9 cellular contexts compared by ENCODE assay signal in genomic region chr15:76285241-76285825, GRCh38. TPM values are rescaled to one million over a fixed set of nuclear protein-coding genes. Genes with fewer than 3 reads are reported as not detected.
DNase-seq lines count a peak whose midpoint lies in the region; ATAC-seq and TF ChIP-seq lines count a peak whose summit lies in the region.
"Had no signal": no experiment of that assay in that cellular context is flagged by ENCODE, and none has a peak within 500 bp of the region (broad histone marks: within the 10 kb centered on the region; RNA-seq: fewer than 3 reads in every experiment).

No MANE protein-coding gene starts in this region.

- peak; percentile 48 for TF ChIP-seq CTCF in cardiac muscle cell (IDR thresholded peaks at IDR 0.05; ENCODE audit: low read depth, low read length)
- TF ChIP-seq CTCF in endodermal cell (conservative IDR thresholded peaks at IDR 0.05): peak; percentile 68
- peak; percentile 66 for TF ChIP-seq CTCF in type B pancreatic cell (conservative IDR thresholded peaks at IDR 0.05)

- DNase-seq in cardiac muscle cell (ENCODE audit: low read depth in 1 of 2, low spot score in 1 of 2): peak in 1 of 2 donors; percentile 11
- DNase-seq in left cardiac atrium: no peak
- peak; percentile 26 for DNase-seq in NCI-H460 (ENCODE audit: extremely low read depth, low read depth)
- DNase-seq in endodermal cell: no peak
- DNase-seq in type B pancreatic cell (ENCODE audit: extremely low spot score, unreplicated experiment): no peak
- no peak for DNase-seq in Ammon's horn (ENCODE audit: low spot score)

- H3K9me3 ChIP-seq in cardiac muscle cell (ENCODE audit: low read depth): no peaks in the 10 kb centered on the region
- no peaks in the 10 kb centered on the region for H3K9me3 ChIP-seq in endodermal cell (ENCODE audit: control insufficient read depth, low read length)

- no peak for ATAC-seq in left cardiac atrium
- no peak for ATAC-seq in GM18870 (IDR thresholded peaks at IDR 0.05; ENCODE audit: unreplicated experiment)
- no peak for ATAC-seq in stimulated activated memory B cell treated with anti-CD40 and anti-IgM and Interleukin-4, amounts not matched to agents 10 μg/mL and 1 μg/mL and 100 μg/mL, for 72 hours

- H3K9ac ChIP-seq in endodermal cell (ENCODE audit: extremely low read depth, low read length, poor library complexity, severe bottlenecking): no peak overlapping the region

- H3K27me3 ChIP-seq in cardiac muscle cell (no peaks in the 10 kb centered on the region), endodermal cell (ENCODE audit: control insufficient read depth, insufficient read depth, low read length, poor library complexity, severe bottlenecking) (no peaks in the 10 kb centered on the region)

- H3K27ac Mint-ChIP-seq in endodermal cell: no peak overlapping the region
- no peak overlapping the region for H3K27ac Mint-ChIP-seq in type B pancreatic cell
- H3K27ac Mint-ChIP-seq in stimulated activated memory B cell treated with anti-CD40 and anti-IgM and Interleukin-4, amounts not matched to agents 10 μg/mL and 1 μg/mL and 100 μg/mL, for 72 hours: no peak overlapping the region

- no peak overlapping the region for H3K4me3 ChIP-seq in cardiac muscle cell
- no peak overlapping the region for H3K4me3 ChIP-seq in endodermal cell (ENCODE audit: low read length)

- H3K4me1 Mint-ChIP-seq in endodermal cell (no peaks in the 10 kb centered on the region), type B pancreatic cell (ENCODE audit: unreplicated experiment) (no peaks in the 10 kb centered on the region)
- H3K4me1 Mint-ChIP-seq in stimulated activated memory B cell treated with anti-CD40 and anti-IgM and Interleukin-4, amounts not matched to agents 10 μg/mL and 1 μg/mL and 100 μg/mL, for 72 hours: peaks cover 11% of the 10 kb centered on the region

- no peak overlapping the region for H3K4me3 Mint-ChIP-seq in endodermal cell
- no peak overlapping the region for H3K4me3 Mint-ChIP-seq in type B pancreatic cell
- no peak overlapping the region for H3K4me3 Mint-ChIP-seq in stimulated activated memory B cell treated with anti-CD40 and anti-IgM and Interleukin-4, amounts not matched to agents 10 μg/mL and 1 μg/mL and 100 μg/mL, for 72 hours

- H3K36me3 Mint-ChIP-seq in endodermal cell (ENCODE audit: low read depth) (peaks cover 54% of the 10 kb centered on the region), type B pancreatic cell (peaks cover 31% of the 10 kb centered on the region)
- H3K36me3 Mint-ChIP-seq in stimulated activated memory B cell treated with anti-CD40 and anti-IgM and Interleukin-4, amounts not matched to agents 10 μg/mL and 1 μg/mL and 100 μg/mL, for 72 hours: peaks cover 43% of the 10 kb centered on the region

- intact Hi-C loops in left cardiac atrium (cut with DNase I): no loop called here

- 84 to 100% methylated on average over 1 of the region's 1 CpG for WGBS in endodermal cell (ENCODE audit: insufficient coverage in 1 of 2, insufficient read length in 1 of 2), 2 experiments

- H3K27ac ChIP-seq in cardiac muscle cell (no peak overlapping the region), endodermal cell (ENCODE audit: low read depth, low read length) (no peak overlapping the region)

- H3K27me3 Mint-ChIP-seq in endodermal cell (ENCODE audit: insufficient read depth) (no peaks in the 10 kb centered on the region), type B pancreatic cell (no peaks in the 10 kb centered on the region)
- H3K27me3 Mint-ChIP-seq in stimulated activated memory B cell treated with anti-CD40 and anti-IgM and Interleukin-4, amounts not matched to agents 10 μg/mL and 1 μg/mL and 100 μg/mL, for 72 hours: no peaks in the 10 kb centered on the region

- H3K9me3 Mint-ChIP-seq in endodermal cell (no peaks in the 10 kb centered on the region), type B pancreatic cell (no peaks in the 10 kb centered on the region)
- no peaks in the 10 kb centered on the region for H3K9me3 Mint-ChIP-seq in stimulated activated memory B cell treated with anti-CD40 and anti-IgM and Interleukin-4, amounts not matched to agents 10 μg/mL and 1 μg/mL and 100 μg/mL, for 72 hours

- no peaks in the 10 kb centered on the region for H3K4me1 ChIP-seq in cardiac muscle cell (ENCODE audit: low read depth)
- H3K4me1 ChIP-seq in endodermal cell (ENCODE audit: control insufficient read depth, insufficient read depth, low read length): no peaks in the 10 kb centered on the region

- peaks cover 41% of the 10 kb centered on the region for H3K36me3 ChIP-seq in cardiac muscle cell
- H3K36me3 ChIP-seq in endodermal cell (ENCODE audit: control insufficient read depth, insufficient read depth, low read length): peaks cover 72% of the 10 kb centered on the region

RNA-seq across cellular contexts. Expression of gene ETFA, which starts 25.9 kb away (rescaled TPM):
- total RNA-seq in cardiac muscle cell: 117 and 152 TPM in 2 replicates
- polyA plus RNA-seq in cardiac muscle cell: 282 and 303 TPM in 2 replicates
- total RNA-seq in left cardiac atrium: 100 to 1,000 TPM; 265 to 268 TPM
- 218 and 220 TPM in 2 replicates for total RNA-seq in NCI-H460 (2014; rRNA removed; shearing (Covaris generic))
- 177 and 201 TPM in 2 replicates for polyA plus RNA-seq in NCI-H460 (2014; cell fraction: nucleus; rRNA removed)
- 100 to 1,000 TPM; 142 to 157 TPM for total RNA-seq in endodermal cell
- 98.2 TPM for polyA plus RNA-seq in endodermal cell (2013, experiment 1 of 2)
- 87.0 TPM for polyA plus RNA-seq in endodermal cell (2013, experiment 2 of 2)
- 135 and 149 TPM in 2 replicates for total RNA-seq in type B pancreatic cell (ENCODE audit: low replicate concordance)

RNA-seq across cellular contexts. Expression of gene ISL2, which starts 51.2 kb away (rescaled TPM):
- total RNA-seq in cardiac muscle cell (not detected in 2 replicates), left cardiac atrium (not detected), endodermal cell (under 1 TPM; 0.51 to 0.66 TPM), type B pancreatic cell (ENCODE audit: low replicate concordance) (1.2 and 4.5 TPM in 2 replicates)
- not detected in 2 replicates for polyA plus RNA-seq in cardiac muscle cell
- total RNA-seq in NCI-H460 (2014; rRNA removed; shearing (Covaris generic)): 6.2 and 6.8 TPM in 2 replicates
- 9.6 and 13.8 TPM in 2 replicates for polyA plus RNA-seq in NCI-H460 (2014; cell fraction: nucleus; rRNA removed)
- 0.25 TPM for polyA plus RNA-seq in endodermal cell (2013, experiment 1 of 2)
- polyA plus RNA-seq in endodermal cell (2013, experiment 2 of 2): not detected
- total RNA-seq: skeletal muscle tissue had no signal
